ENCODE assay signal across 8 cellular contexts in the genomic region with DNA sequence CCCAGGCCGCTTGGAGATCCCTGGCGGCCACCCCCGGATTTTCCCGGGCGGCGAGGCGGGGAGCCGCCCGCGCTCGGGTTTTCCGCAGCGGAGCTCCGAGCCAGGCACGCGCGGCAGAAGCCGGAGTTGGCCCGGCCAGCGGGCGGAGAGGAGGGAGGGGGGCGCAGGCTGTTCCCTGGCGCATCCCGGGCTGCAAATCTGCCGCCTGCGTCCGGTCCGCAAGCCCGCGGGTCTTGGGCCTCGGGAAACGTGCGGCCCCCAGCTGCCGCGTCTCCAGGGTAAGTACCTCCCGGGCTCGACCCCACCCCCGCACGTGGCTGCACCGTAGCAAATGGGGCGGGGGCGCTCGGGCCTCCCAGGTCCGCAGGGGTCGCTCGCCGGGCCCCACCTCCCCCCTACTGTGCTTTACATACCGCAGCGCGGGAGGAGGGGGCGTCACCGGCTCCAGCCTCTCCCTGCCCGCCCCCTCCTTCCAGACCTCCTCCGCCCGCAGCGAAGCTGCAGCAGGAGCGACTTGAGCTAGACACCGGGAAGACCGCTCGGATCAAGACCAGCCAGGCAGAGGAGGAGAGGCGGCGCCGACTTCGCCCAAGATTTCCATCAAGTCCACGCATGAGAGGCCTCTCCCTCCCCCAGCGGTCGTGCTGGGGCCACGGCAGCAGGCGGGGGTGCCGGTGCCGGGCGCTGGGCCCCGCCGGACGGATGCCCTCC. TPM values are rescaled to one million over a fixed set of nuclear protein-coding genes. Genes with fewer than 3 reads are reported as not detected.
DNase-seq lines count a peak whose midpoint lies in the region; ATAC-seq and TF ChIP-seq lines count a peak whose summit lies in the region.

No MANE protein-coding gene starts in this region.

- H3K27ac ChIP-seq in WERI-Rb-1, result no peak overlapping the region
- peak overlapping the region; percentile 63 to 99 (median 94) for H3K27ac ChIP-seq in heart left ventricle

- peaks cover 0 to 40% (median 18%) of the 10 kb centered on the region in 12 donors for H3K4me1 ChIP-seq in heart left ventricle

- WGBS in heart left ventricle, 4 donors, result 0 to 1% (median 1%) methylated on average over 31 to 75 of the region's 75 CpGs

- peak in 2 of 4 donors; percentile 1 to 2 for ATAC-seq in heart left ventricle
- ATAC-seq in HG03039 (IDR thresholded peaks at IDR 0.05; ENCODE audit: unreplicated experiment), result no peak

- H3K4me3 ChIP-seq in WERI-Rb-1 (ENCODE audit: low read depth, low read length) (peak overlapping the region; percentile 43), heart left ventricle (peak overlapping the region; percentile 56 to 90 (median 77)), retinal pigment epithelial cell (ENCODE audit: low read length) (peak overlapping the region; percentile 34)

- intact Hi-C loops in heart left ventricle (cut with DNase I), result loop anchor here in 6 of 10 donors (5.0 to 10.0 kb wide), 6 partner anchors 53 to 347 kb away; partner anchors contain the start of gene SRSF4 (in 2 of the 6)

- H3K36me3 ChIP-seq in WERI-Rb-1, result peaks cover 17% of the 10 kb centered on the region
- H3K36me3 ChIP-seq in heart left ventricle, result peaks cover 0 to 15% (median 0%) of the 10 kb centered on the region in 9 donors

- in situ Hi-C loops in GM13976 (cut with MboI; ENCODE audit: low sequenced_read_pairs, unreplicated experiment), result no loop called here

- peak; percentile 48 for DNase-seq in GM13976 (ENCODE audit: low spot score)
- DNase-seq in WERI-Rb-1, result peak; percentile 35
- peak in 3 of 5 donors; percentile 32 to 48 (median 46) for DNase-seq in heart left ventricle
- DNase-seq in retinal pigment epithelial cell (ENCODE audit: low read depth), result no peak
- DNase-seq in putamen (ENCODE audit: low spot score), result no peak
- DNase-seq in cerebellar cortex (ENCODE audit: low spot score), result no peak
- DNase-seq in NCI-H2171 treated with DMSO at 0.1 percent for 48 hours (lab: John Stamatoyannopoulos, UW), result no peak

- H3K9me3 ChIP-seq in WERI-Rb-1 (ENCODE audit: severe bottlenecking), result no peaks in the 10 kb centered on the region
- no peaks in the 10 kb centered on the region for H3K9me3 ChIP-seq in heart left ventricle

- TF ChIP-seq CTCF in GM13976 (IDR thresholded peaks at IDR 0.05; ENCODE audit: borderline replicate concordance, control extremely low read depth, extremely low read depth, insufficient read depth, missing control alignments) (no peak), WERI-Rb-1 (IDR thresholded peaks at IDR 0.05; ENCODE audit: low read depth, low read length) (no peak), heart left ventricle (IDR thresholded peaks at IDR 0.05) (no peak), retinal pigment epithelial cell (conservative IDR thresholded peaks at IDR 0.05; ENCODE audit: low read depth, low read length) (no peak)

- no peak for TF ChIP-seq POLR2A in heart left ventricle (IDR thresholded peaks at IDR 0.05)

- peaks cover 25% of the 10 kb centered on the region for H3K27me3 ChIP-seq in WERI-Rb-1 (ENCODE audit: insufficient read depth, low read depth, severe bottlenecking)
- peaks cover 0 to 53% (median 18%) of the 10 kb centered on the region in 9 donors for H3K27me3 ChIP-seq in heart left ventricle

RNA-seq across cellular contexts. Expression of gene TMEM200B, which starts 1.6 kb away (rescaled TPM):
- 1 to 10 TPM in 7 of 9 donors, under 1 TPM in 2; 0.83 to 3.5 (median 1.4) TPM for total RNA-seq in heart left ventricle
- 1 to 10 TPM; 1.5 to 1.9 TPM for polyA plus RNA-seq in heart left ventricle

RNA-seq across cellular contexts. Expression of gene SRSF4, which starts 59.6 kb away (rescaled TPM):
- 10 to 100 TPM; 40.4 to 54.6 (median 49.0) TPM for total RNA-seq in heart left ventricle
- 10 to 100 TPM; 41.6 to 53.2 TPM for polyA plus RNA-seq in heart left ventricle

Comparison
In these comparisons a context has a peak if more than half of its experiments do, and no peak if none do; other contexts are left out.
1. DNase-seq: peak in GM13976 (single experiment), WERI-Rb-1 (single experiment) and heart left ventricle (3 of 5); none in retinal pigment epithelial cell (single experiment), putamen (single experiment), cerebellar cortex (single experiment) and NCI-H2171 treated with DMSO at 0.1 percent for 48 hours (single experiment).
2. Peak in every context shown above with its lines, with median percentiles within 50 percentile points of each other: H3K4me3 ChIP-seq.